In the genomic region with DNA sequence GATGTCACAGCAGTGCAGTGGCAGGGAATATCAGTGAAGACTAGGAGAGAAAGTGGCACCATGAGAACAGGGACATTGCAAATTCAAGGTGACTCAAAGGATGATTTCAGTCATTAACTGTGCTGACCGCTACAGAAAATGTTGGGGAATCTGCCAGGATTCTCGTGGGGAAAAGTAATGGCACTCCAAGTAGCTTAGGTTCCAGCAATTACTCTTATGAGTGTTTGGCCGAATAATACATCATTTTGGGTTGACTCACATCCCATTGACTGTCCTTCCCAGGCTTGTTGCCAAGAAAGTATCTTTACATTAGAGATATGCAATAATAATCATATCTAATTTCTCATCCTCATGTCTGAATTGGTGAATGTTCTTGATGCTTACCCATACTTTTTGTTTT, we compare ENCODE assay signal across 27 cellular contexts.
DNase-seq lines count a peak whose midpoint lies in the region; ATAC-seq and TF ChIP-seq lines count a peak whose summit lies in the region.
"Had no signal": no experiment of that assay in that cellular context is flagged by ENCODE, and none has a peak within 500 bp of the region (broad histone marks: within the 10 kb centered on the region; RNA-seq: fewer than 3 reads in every experiment).

No MANE protein-coding gene starts in this region.

- H3K4me1 ChIP-seq in fibroblast of lung (ENCODE audit: control insufficient read depth, extremely low read depth, insufficient read depth, low read length) (no peaks in the 10 kb centered on the region), right atrium auricular region (no peaks in the 10 kb centered on the region)
- H3K4me1 ChIP-seq: adrenal gland, sigmoid colon, tibial nerve had no signal

- H2AFZ ChIP-seq in fibroblast of lung (ENCODE audit: low read length): no peak overlapping the region
- H2AFZ ChIP-seq: hepatocyte had no signal

- TF ChIP-seq CTCF in fibroblast of lung (conservative IDR thresholded peaks at IDR 0.05 in 1 of 2, IDR thresholded peaks at IDR 0.05 in 1 of 2; ENCODE audit: low read depth in 1 of 2, low read length in 2 of 2) (no peak), right atrium auricular region (IDR thresholded peaks at IDR 0.05) (no peak)

- H3K27me3 ChIP-seq in fibroblast of lung (ENCODE audit: control insufficient read depth, insufficient read depth, low read length) (no peaks in the 10 kb centered on the region), right atrium auricular region (no peaks in the 10 kb centered on the region)
- H3K27me3 ChIP-seq: adrenal gland, hepatocyte, ovary, sigmoid colon, tibial nerve had no signal

- H3K4me3 ChIP-seq in fibroblast of lung (replicated peaks in 1 of 4; ENCODE audit: control extremely low read depth in 1 of 4, insufficient read depth in 1 of 4, low read depth in 3 of 4, low read length in 4 of 4) (no peak overlapping the region), right atrium auricular region (no peak overlapping the region)
- H3K4me3 ChIP-seq: adrenal gland, HAP-1, hepatocyte, ovary, sigmoid colon, tibial nerve had no signal

- no peak overlapping the region for H3K9ac ChIP-seq in fibroblast of lung (ENCODE audit: insufficient read depth, low read length)

- no peaks in the 10 kb centered on the region for H4K20me1 ChIP-seq in fibroblast of lung (ENCODE audit: control insufficient read depth, extremely low read depth, insufficient read depth, low read length)

- no peaks in the 10 kb centered on the region for H3K79me2 ChIP-seq in fibroblast of lung (ENCODE audit: control insufficient read depth, insufficient read depth, low read length)
- H3K79me2 ChIP-seq: hepatocyte had no signal

- DNase-seq in DMS53 (lab: John Stamatoyannopoulos, UW) (peak; percentile 10), DMS53 treated with DMSO at 0.1 percent for 48 hours (lab: John Stamatoyannopoulos, UW; ENCODE audit: unreplicated experiment) (no peak), fibroblast of lung (ENCODE audit: low read depth in 2 of 2) (peak; percentile 54 to 58), NOMO-1 (lab: John Stamatoyannopoulos, UW; ENCODE audit: unreplicated experiment in 2 of 2) (no peak), OCI-M2 (lab: John Stamatoyannopoulos, UW; ENCODE audit: unreplicated experiment) (no peak), right atrium auricular region (ENCODE audit: low spot score) (no peak)
- DNase-seq in stimulated activated naive CD4-positive, alpha-beta T cell treated with Interleukin-2 at 50 U/mL for 16 hours (lab: John Stamatoyannopoulos, UW): no peak
- DNase-seq: activated CD4-positive, alpha-beta T cell treated with anti-CD3 and anti-CD28 coated beads, Interleukin-2, amount 50 U/mL, for 48 hours; activated gamma-delta T cell treated with Interleukin-2 at 50 U/mL for 16 hours; activated T-cell treated with anti-CD3 and anti-CD28 coated beads for 4 hours; adrenal gland; cerebellar nuclear complex; effector memory CD4-positive, alpha-beta T cell; GDM1; naive B cell; NCI-H2227 treated with DMSO at 0.1 percent for 48 hours; NK-92 treated with Interleukin-12 subunit alpha and Interleukin-12 subunit beta, amount 100 ng/mL, for 24 hours; ovary; Right ventricle myocardium superior; sigmoid colon; stimulated activated CD4-positive, alpha-beta T cell treated with anti-CD3 and anti-CD28 coated beads, Interleukin-1b, Interleukin-23, amount 100 ng/mL, for 48 hours; stimulated activated naive CD4-positive, alpha-beta T cell had no signal

- H3K36me3 ChIP-seq in fibroblast of lung (ENCODE audit: control insufficient read depth, insufficient read depth, low read length) (no peaks in the 10 kb centered on the region), right atrium auricular region (no peaks in the 10 kb centered on the region)
- H3K36me3 ChIP-seq: adrenal gland, HAP-1, ovary, sigmoid colon, tibial nerve had no signal

- H3K4me2 ChIP-seq in fibroblast of lung (ENCODE audit: extremely low read depth, insufficient read depth, low read length): no peak overlapping the region
- H3K4me2 ChIP-seq: hepatocyte had no signal

- peak; percentile 88 for ATAC-seq in SK-N-SH treated with all-trans-retinoic acid at 6 μM for 48 hours

- no peak overlapping the region for H3K27ac ChIP-seq in fibroblast of lung (ENCODE audit: insufficient read depth, low read length)
- no peak overlapping the region for H3K27ac ChIP-seq in right atrium auricular region
- H3K27ac ChIP-seq: 22Rv1, adrenal gland, hepatocyte, ovary, sigmoid colon, tibial nerve had no signal

- no peaks in the 10 kb centered on the region for H3K9me3 ChIP-seq in fibroblast of lung (ENCODE audit: control insufficient read depth, insufficient read depth, low read depth, low read length)
- H3K9me3 ChIP-seq in right atrium auricular region: no peaks in the 10 kb centered on the region
- H3K9me3 ChIP-seq: adrenal gland, HAP-1, ovary, sigmoid colon, tibial nerve had no signal

TF ChIP-seq in SK-N-SH treated with all-trans-retinoic acid at 6 μM for 48 hours, 23 proteins besides CTCF, POLR2A, EP300 and RAD21:
- TF ChIP-seq ZC3H10 (CRISPR knock-in tag; IDR thresholded peaks at IDR 0.05) (peak; percentile 83), RARB (CRISPR knock-in tag; IDR thresholded peaks at IDR 0.05) (0 out of 2 replicates have a peak, but pooled peaks have one; percentile 18), TOX (CRISPR knock-in tag; IDR thresholded peaks at IDR 0.05; ENCODE audit: borderline replicate concordance) (peak; percentile 59; the same call in 1 of the 2 replicates)
- TF ChIP-seq, protein P1, sequence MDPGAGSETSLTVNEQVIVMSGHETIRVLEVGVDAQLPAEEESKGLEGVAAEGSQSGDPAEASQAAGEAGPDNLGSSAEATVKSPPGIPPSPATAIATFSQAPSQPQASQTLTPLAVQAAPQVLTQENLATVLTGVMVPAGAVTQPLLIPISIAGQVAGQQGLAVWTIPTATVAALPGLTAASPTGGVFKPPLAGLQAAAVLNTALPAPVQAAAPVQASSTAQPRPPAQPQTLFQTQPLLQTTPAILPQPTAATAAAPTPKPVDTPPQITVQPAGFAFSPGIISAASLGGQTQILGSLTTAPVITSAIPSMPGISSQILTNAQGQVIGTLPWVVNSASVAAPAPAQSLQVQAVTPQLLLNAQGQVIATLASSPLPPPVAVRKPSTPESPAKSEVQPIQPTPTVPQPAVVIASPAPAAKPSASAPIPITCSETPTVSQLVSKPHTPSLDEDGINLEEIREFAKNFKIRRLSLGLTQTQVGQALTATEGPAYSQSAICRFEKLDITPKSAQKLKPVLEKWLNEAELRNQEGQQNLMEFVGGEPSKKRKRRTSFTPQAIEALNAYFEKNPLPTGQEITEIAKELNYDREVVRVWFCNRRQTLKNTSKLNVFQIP (CRISPR knock-in tag; IDR thresholded peaks at IDR 0.05; ENCODE audit: borderline replicate concordance, low read depth): no peak; the same call in 1 of the 2 replicates

Comparison
In these comparisons a context has a peak if more than half of its experiments do, and no peak if none do; other contexts are left out.
1. DNase-seq: peak in DMS53 (single experiment) and fibroblast of lung (2 of 2); none in DMS53 treated with DMSO at 0.1 percent for 48 hours (single experiment), NOMO-1 (0 of 2), OCI-M2 (single experiment), stimulated activated naive CD4-positive, alpha-beta T cell treated with Interleukin-2 at 50 U/mL for 16 hours (single experiment) and right atrium auricular region (single experiment).